ENCODE assay signal across 22 cellular contexts in the genomic region with DNA sequence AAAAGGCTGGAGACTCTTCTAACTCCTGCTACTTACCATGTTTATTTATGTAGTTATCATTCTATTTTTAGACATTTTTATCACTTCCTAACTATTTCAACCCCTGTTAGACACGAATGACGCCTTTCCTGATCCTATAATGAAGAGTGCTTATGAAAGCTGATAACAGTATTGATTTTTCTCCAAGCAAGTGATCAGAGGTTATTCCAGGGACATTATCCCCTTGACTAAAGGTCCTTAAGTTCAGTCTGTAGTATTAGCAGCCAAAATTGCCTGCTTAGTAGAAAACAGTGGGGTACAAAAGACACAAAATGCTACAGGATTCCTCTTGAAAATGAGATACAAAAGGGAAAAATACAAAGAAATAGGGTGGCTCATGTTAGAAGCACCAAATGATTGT.
"Had no signal": no experiment of that assay in that cellular context is flagged by ENCODE, and none has a peak within 500 bp of the region (broad histone marks: within the 10 kb centered on the region; RNA-seq: fewer than 3 reads in every experiment).

No MANE protein-coding gene starts in this region.

- H3K4me2 ChIP-seq: KMS-11 had no signal

- ATAC-seq: K562 had no signal

- H3K36me3 ChIP-seq: SJSA1 had no signal

- H3K27me3 ChIP-seq: SJSA1 had no signal

- DNase-seq: Kasumi-1, MM.1S, NCI-H1092 treated with DMSO at 0.1 percent for 48 hours, NCI-H1417, NCI-H1436 treated with DMSO at 0.1 percent for 48 hours, NCI-H1694, NCI-H187 treated with DMSO at 0.1 percent for 48 hours, NCI-H2029 treated with DMSO at 0.1 percent for 48 hours, NCI-H2171, NCI-H226, NCI-H446, NCI-H510A, NCI-H524 treated with DMSO at 0.1 percent for 48 hours, NCI-H69, NCI-H774, Right ventricle myocardium superior, RPMI8226, SIG-M5 had no signal

- H3K4me3 ChIP-seq: K562, SJSA1, SK-N-MC had no signal

- H3K9me3 ChIP-seq: SJSA1 had no signal

- H3K27ac ChIP-seq: KMS-11, SJSA1, SK-N-MC had no signal

- H3K4me1 ChIP-seq: SJSA1 had no signal

- H3K9ac ChIP-seq: KMS-11 had no signal
